8 cellular contexts compared by ENCODE assay signal in genomic region chr3:186985713-186986364, GRCh38.
DNase-seq lines count a peak whose midpoint lies in the region; ATAC-seq and TF ChIP-seq lines count a peak whose summit lies in the region.

No MANE protein-coding gene starts in this region.

- H3K27ac ChIP-seq in neutrophil: peak overlapping the region; percentile 81

- H3K36me3 ChIP-seq in neutrophil: peaks cover under 1% of the 10 kb centered on the region

- ATAC-seq in GM18861 (IDR thresholded peaks at IDR 0.05; ENCODE audit: unreplicated experiment) (peak; percentile 38), HG02973 (IDR thresholded peaks at IDR 0.05; ENCODE audit: unreplicated experiment) (peak; percentile 39)

- peak; percentile 98 for DNase-seq in SKM-1 treated with dmso at 0.1 percent for 144 hours (lab: John Stamatoyannopoulos, UW; ENCODE audit: unreplicated experiment)
- no peak for DNase-seq in NCI-H1694 treated with DMSO at 0.1 percent for 48 hours (lab: John Stamatoyannopoulos, UW)
- DNase-seq in LoVo (ENCODE audit: low spot score): no peak
- no peak for DNase-seq in stimulated activated CD4-positive, alpha-beta T cell treated with anti-CD3 and anti-CD28 coated beads, Interleukin-15, amount 100 ng/mL, for 24 hours
- no peak for DNase-seq in NCI-H1436 treated with DMSO at 0.1 percent for 48 hours (lab: John Stamatoyannopoulos, UW)

- no peaks in the 10 kb centered on the region for H3K9me3 ChIP-seq in neutrophil

- no peak for TF ChIP-seq CTCF in neutrophil (IDR thresholded peaks at IDR 0.05)

- H3K27me3 ChIP-seq in neutrophil: no peaks in the 10 kb centered on the region

- H3K4me3 ChIP-seq in neutrophil (ENCODE audit: low read depth in 1 of 2, low read length in 1 of 2): peak overlapping the region; percentile 53 to 59

- H3K4me1 ChIP-seq in neutrophil (ENCODE audit: control insufficient read depth in 1 of 2, insufficient read depth in 1 of 2, low read depth in 1 of 2, low read length in 1 of 2): peaks cover 24 to 27% of the 10 kb centered on the region in 2 experiments
